In the genomic region with DNA sequence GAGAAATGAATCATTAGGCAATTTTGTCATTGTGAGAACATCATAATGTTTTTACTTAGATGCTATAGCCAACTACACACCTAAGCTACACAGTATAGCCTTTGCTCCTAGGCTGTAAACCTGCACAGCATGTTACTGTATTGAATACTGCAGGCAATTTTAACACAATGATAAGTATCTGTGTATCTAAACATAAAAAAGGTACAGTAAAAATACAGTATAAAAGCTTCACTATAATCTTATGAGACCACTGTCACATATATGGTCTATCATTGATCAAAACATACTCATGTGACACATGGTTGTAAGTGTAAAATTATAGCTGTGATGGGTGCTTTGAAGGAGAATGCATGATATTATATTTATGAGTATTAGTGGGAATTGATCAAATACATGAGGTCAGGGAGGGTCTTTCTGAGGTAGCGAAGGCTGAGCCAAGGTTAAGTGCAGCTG, we compare ENCODE assay signal across 18 cellular contexts. TPM values are rescaled to one million over a fixed set of nuclear protein-coding genes. Genes with fewer than 3 reads are reported as not detected.
DNase-seq lines count a peak whose midpoint lies in the region; ATAC-seq, FAIRE-seq and TF ChIP-seq lines count a peak whose summit lies in the region.
"Had no signal": no experiment of that assay in that cellular context is flagged by ENCODE, and none has a peak within 500 bp of the region (broad histone marks: within the 10 kb centered on the region; RNA-seq: fewer than 3 reads in every experiment).

No MANE protein-coding gene starts in this region.

- H3K27ac ChIP-seq in astrocyte (ENCODE audit: low read depth, low read length): peak overlapping the region; percentile 43
- peak overlapping the region; percentile 98 for H3K27ac ChIP-seq in HepG2 (ENCODE audit: extremely low read length, insufficient read depth, low read length)
- H3K27ac ChIP-seq in left ventricle myocardium inferior (replicated peaks): no peak overlapping the region
- H3K27ac ChIP-seq: BLaER1 had no signal

- H3K4me1 Mint-ChIP-seq in HFFc6 (ENCODE audit: low read depth) (peaks cover 86% of the 10 kb centered on the region), astrocyte (ENCODE audit: low read depth, unreplicated experiment) (peaks cover 19% of the 10 kb centered on the region)
- H3K4me1 Mint-ChIP-seq: CD8-positive, alpha-beta memory T cell had no signal

- FAIRE-seq in astrocyte (lab: Jason Lieb, UNC) (peak; percentile 99), HepG2 (lab: Jason Lieb, UNC) (no peak)

- no peak for TF ChIP-seq RAD21 in HepG2 (CRISPR knock-in tag; IDR thresholded peaks at IDR 0.05)

- no peak for TF ChIP-seq CTCF in HFFc6 (IDR thresholded peaks at IDR 0.05)
- no peak for TF ChIP-seq CTCF in astrocyte (IDR thresholded peaks at IDR 0.05; ENCODE audit: insufficient read depth, low read depth, low read length)
- TF ChIP-seq CTCF in HepG2 (CRISPR knock-in tag; IDR thresholded peaks at IDR 0.05): no peak
- TF ChIP-seq CTCF in GM13977 (IDR thresholded peaks at IDR 0.05; ENCODE audit: extremely low read depth, insufficient read depth, missing control alignments): no peak
- TF ChIP-seq CTCF in left ventricle myocardium inferior (IDR thresholded peaks at IDR 0.05; ENCODE audit: borderline replicate concordance): no peak

- H2AFZ ChIP-seq in astrocyte (ENCODE audit: low read depth, low read length) (no peak overlapping the region), HepG2 (ENCODE audit: low read length) (no peak overlapping the region)

- intact Hi-C loops in HepG2 (cut with micrococcal nuclease; ENCODE audit: unreplicated experiment) (no loop called here), left ventricle myocardium inferior (cut with micrococcal nuclease) (no loop called here)

- H4K20me1 ChIP-seq in astrocyte (ENCODE audit: insufficient read depth, low read length): no peaks in the 10 kb centered on the region
- no peaks in the 10 kb centered on the region for H4K20me1 ChIP-seq in HepG2 (ENCODE audit: insufficient read depth, low read length)
- H4K20me1 ChIP-seq: BLaER1 had no signal

- POLR2A ChIA-PET in HepG2 (lab: Yijun Ruan, JAX): interaction anchor here (0.7 to 13.1 kb wide), 16 partner anchors 9 to 834 kb away, joined by 3 to 400 read pairs (median 6); a partner anchor contains a TSS

- 3% methylated on average over 1 of the region's 1 CpG for WGBS in HepG2 (ENCODE audit: low lambda C conversion rate)

- H3K27me3 ChIP-seq in astrocyte (ENCODE audit: insufficient read depth, low read length) (no peaks in the 10 kb centered on the region), HepG2 (ENCODE audit: control insufficient read depth in 1 of 2, insufficient read depth in 2 of 2, low read length in 2 of 2) (no peaks in the 10 kb centered on the region), skeletal muscle satellite cell (ENCODE audit: control insufficient read depth, insufficient read depth, low read length) (no peaks in the 10 kb centered on the region), left ventricle myocardium inferior (ENCODE audit: low read depth) (no peaks in the 10 kb centered on the region)
- H3K27me3 ChIP-seq: BLaER1 had no signal

- H3K36me3 Mint-ChIP-seq in HFFc6 (ENCODE audit: low read depth) (no peaks in the 10 kb centered on the region), astrocyte (ENCODE audit: low read depth, unreplicated experiment) (no peaks in the 10 kb centered on the region)
- H3K36me3 Mint-ChIP-seq: CD8-positive, alpha-beta memory T cell had no signal

- ATAC-seq in HepG2: peak; percentile 12
- ATAC-seq: HCT116 had no signal

- CTCF ChIA-PET in HepG2 (lab: Yijun Ruan, JAX; ENCODE audit: low intra/inter-chr PET ratio, low total read pairs): interaction anchor here (1.1 to 1.7 kb wide), 2 partner anchors 22 to 30 kb away, joined by 4 to 7 read pairs; a partner anchor contains a TSS

- no peaks in the 10 kb centered on the region; the same call in 1 of the 2 replicates for H3K27me3 Mint-ChIP-seq in HFFc6 (ENCODE audit: insufficient read depth)
- no peaks in the 10 kb centered on the region for H3K27me3 Mint-ChIP-seq in astrocyte (ENCODE audit: low read depth, unreplicated experiment)

- H3K27ac Mint-ChIP-seq in HFFc6 (peak overlapping the region; percentile 27), astrocyte (ENCODE audit: unreplicated experiment) (no peak overlapping the region)
- H3K27ac Mint-ChIP-seq: CD8-positive, alpha-beta memory T cell had no signal

- H3K4me2 ChIP-seq in astrocyte (ENCODE audit: low read length) (peak overlapping the region; percentile 16), HepG2 (ENCODE audit: low read depth, low read length) (peak overlapping the region; percentile 1), skeletal muscle satellite cell (ENCODE audit: low read length) (peak overlapping the region; percentile 42)

- no peak for TF ChIP-seq POLR2A in HepG2 (IDR thresholded peaks at IDR 0.05; ENCODE audit: insufficient read depth in 1 of 2, low read depth in 2 of 2, low read length in 2 of 2)

- H3K79me2 ChIP-seq in astrocyte (ENCODE audit: insufficient read depth, low read length) (no peaks in the 10 kb centered on the region), HepG2 (ENCODE audit: insufficient read depth, low read length) (no peaks in the 10 kb centered on the region)

- H3K9ac ChIP-seq in astrocyte (ENCODE audit: low read length) (peak overlapping the region; percentile 11), HepG2 (ENCODE audit: insufficient read depth, low read depth, low read length) (peak overlapping the region; percentile 46), skeletal muscle satellite cell (ENCODE audit: low read depth, low read length) (peak overlapping the region; percentile 15)
- H3K9ac ChIP-seq: BLaER1 had no signal

- H3K9me3 Mint-ChIP-seq in HFFc6 (no peaks in the 10 kb centered on the region), astrocyte (ENCODE audit: unreplicated experiment) (no peaks in the 10 kb centered on the region)
- H3K9me3 Mint-ChIP-seq: CD8-positive, alpha-beta memory T cell had no signal

- H3K4me3 ChIP-seq in astrocyte (ENCODE audit: insufficient read depth, low read depth, low read length) (no peak overlapping the region), HepG2 (replicated peaks in 1 of 3; ENCODE audit: insufficient read depth in 1 of 3, low read depth in 2 of 3, low read length in 3 of 3) (0 out of 6 replicates have a peak overlapping the region, but pooled peaks of 1 of the 3 experiments have one; percentile 0), skeletal muscle satellite cell (ENCODE audit: low read length) (no peak overlapping the region), left ventricle myocardium inferior (no peak overlapping the region)
- H3K4me3 ChIP-seq: BLaER1 had no signal

- H3K36me3 ChIP-seq in astrocyte (ENCODE audit: insufficient read depth, low read length) (no peaks in the 10 kb centered on the region), HepG2 (replicated peaks in 1 of 2; ENCODE audit: control insufficient read depth in 1 of 2, insufficient read depth in 2 of 2, low read length in 2 of 2) (no peaks in the 10 kb centered on the region), skeletal muscle satellite cell (ENCODE audit: insufficient read depth, low read length) (no peaks in the 10 kb centered on the region), left ventricle myocardium inferior (no peaks in the 10 kb centered on the region)
- H3K36me3 ChIP-seq: BLaER1 had no signal

- TF ChIP-seq EP300 in HepG2 (IDR thresholded peaks at IDR 0.05; ENCODE audit: low read depth in 2 of 2, low read length in 2 of 2) (no peak), HepG2 (CRISPR knock-in tag; IDR thresholded peaks at IDR 0.05; ENCODE audit: borderline replicate concordance) (no peak)

- no peaks in the 10 kb centered on the region for H3K9me3 ChIP-seq in astrocyte (ENCODE audit: insufficient read depth, low read depth, low read length)
- H3K9me3 ChIP-seq in HepG2 (ENCODE audit: low read length): no peaks in the 10 kb centered on the region
- no peaks in the 10 kb centered on the region for H3K9me3 ChIP-seq in skeletal muscle satellite cell (replicated peaks; ENCODE audit: low read length)
- no peaks in the 10 kb centered on the region for H3K9me3 ChIP-seq in left ventricle myocardium inferior (replicated peaks)
- H3K9me3 ChIP-seq: BLaER1 had no signal

- no peak overlapping the region for H3K4me3 Mint-ChIP-seq in HFFc6
- H3K4me3 Mint-ChIP-seq in astrocyte (ENCODE audit: unreplicated experiment): no peak overlapping the region
- H3K4me3 Mint-ChIP-seq: CD8-positive, alpha-beta memory T cell had no signal

- DNase-seq in HFFc6 (no peak), astrocyte (ENCODE audit: low read depth) (no peak), HepG2 (ENCODE audit: low spot score) (no peak), OCI-M1 (lab: John Stamatoyannopoulos, UW) (no peak), NCI-H748 treated with DMSO at 0.1 percent for 48 hours (lab: John Stamatoyannopoulos, UW) (no peak), GM13977 (ENCODE audit: low spot score) (no peak), left ventricle myocardium inferior (no peak)
- DNase-seq: CD8-positive, alpha-beta memory T cell; NCI-H1048; NCI-H146; NCI-H2107; NCI-H345; NCI-H526 treated with DMSO at 0.1 percent for 48 hours; NK-92 treated with Interleukin-12 subunit alpha and Interleukin-12 subunit beta, amount 100 ng/mL, for 24 hours; Right ventricle myocardium superior had no signal

- H3K4me1 ChIP-seq in astrocyte (ENCODE audit: insufficient read depth, low read length) (peaks cover 41% of the 10 kb centered on the region), HepG2 (ENCODE audit: insufficient read depth, low read length) (peaks cover 95% of the 10 kb centered on the region), skeletal muscle satellite cell (ENCODE audit: control insufficient read depth, insufficient read depth, low read length) (peaks cover 74% of the 10 kb centered on the region), left ventricle myocardium inferior (peaks cover 15% of the 10 kb centered on the region)

- no TSS peak for BruUV-seq in HepG2 (replicated peaks; lab: Mats Ljungman, UMichigan)

- in situ Hi-C loops in HepG2 (cut with HindIII; ENCODE audit: extremely low pct_ligation_motif_present, low pct_unique_long_range_greater_than_20kb) (loop anchor here (5.0 kb wide), 1 partner anchor 42 kb away; no protein-coding TSS in a partner anchor), GM13977 (cut with MboI; ENCODE audit: low pct_unique_long_range_greater_than_20kb, low sequenced_read_pairs, unreplicated experiment) (no loop called here)

RNA-seq across cellular contexts. Expression of a gene that starts 29.2 kb away (rescaled TPM):
- total RNA-seq in HFFc6 (2021; fragmentation: NEBNext Ultra II Directional; extraction: Animal tissue kit (Norgen Biotek cat#: 25700)): 100 to 1,000 TPM; 493 to 923 (median 550) TPM
- total RNA-seq in astrocyte: 1,138 and 1,253 TPM in 2 replicates
- 29.6 and 34.7 TPM in 2 replicates for total RNA-seq in HepG2 (2016; rRNA removed; fragmentation: Illumina TruSeq; extraction: Trizol)
- 7.2 and 7.8 TPM in 2 replicates for total RNA-seq in HepG2 (2016; cell fraction: cytosol; rRNA removed; fragmentation: Illumina TruSeq; extraction: Trizol; ENCODE audit: low read depth)
- total RNA-seq in HepG2 (2016; cell fraction: insoluble cytoplasmic fraction; rRNA removed; fragmentation: Illumina TruSeq; extraction: Trizol): 27.0 and 36.5 TPM in 2 replicates
- 29.3 and 34.9 TPM in 2 replicates for total RNA-seq in HepG2 (2016; cell fraction: membrane; rRNA removed; fragmentation: Illumina TruSeq; extraction: Trizol)
- total RNA-seq in HepG2 (2016; cell fraction: nucleus; rRNA removed; fragmentation: Illumina TruSeq; extraction: Trizol): 91.2 and 104 TPM in 2 replicates
- polyA plus RNA-seq in HepG2 (2011; rRNA removed): 316 and 375 TPM in 2 replicates
- 191 and 283 TPM in 2 replicates for polyA plus RNA-seq in HepG2 (2011; cell fraction: cytosol; rRNA removed)
- 458 and 601 TPM in 2 replicates for polyA plus RNA-seq in HepG2 (2011; cell fraction: nucleus; rRNA removed)
- 765 and 789 TPM in 2 replicates for polyA plus RNA-seq in HepG2 (2012)
- polyA plus RNA-seq in HepG2 (2016; cell fraction: cytosol; fragmentation: Illumina TruSeq; extraction: Trizol; ENCODE audit: low read depth): 7.8 and 8.0 TPM in 2 replicates
- polyA plus RNA-seq in HepG2 (2016; cell fraction: insoluble cytoplasmic fraction; fragmentation: Illumina TruSeq; extraction: Trizol; ENCODE audit: low read depth): 36.0 and 46.4 TPM in 2 replicates
- 18.5 and 20.3 TPM in 2 replicates for polyA plus RNA-seq in HepG2 (2016; cell fraction: membrane; fragmentation: Illumina TruSeq; extraction: Trizol; ENCODE audit: low read depth)
- polyA plus RNA-seq in HepG2 (2016; cell fraction: nucleus; fragmentation: Illumina TruSeq; extraction: Trizol; ENCODE audit: insufficient read depth, low read depth): 252 and 258 TPM in 2 replicates
- 0.21 and 276 TPM in 2 replicates for polyA minus RNA-seq in HepG2 (2011; rRNA and poly(A)+ RNA removed; ENCODE audit: low replicate concordance)
- 404 and 475 TPM in 2 replicates for polyA minus RNA-seq in HepG2 (2011; cell fraction: cytosol; rRNA and poly(A)+ RNA removed)
- polyA minus RNA-seq in HepG2 (2011; cell fraction: nucleus; rRNA and poly(A)+ RNA removed): 171 and 228 TPM in 2 replicates
- 11.2 and 18.8 TPM in 2 replicates for total RNA-seq in skeletal muscle satellite cell (2012; rRNA removed)
- total RNA-seq in left ventricle myocardium inferior: 33.0 TPM
- total RNA-seq: CD8-positive, alpha-beta memory T cell had no signal
- polyA plus RNA-seq: CD8-positive, alpha-beta memory T cell had no signal

Comparison
In these comparisons a context has a peak if more than half of its experiments do, and no peak if none do; other contexts are left out.
1. RNA of a gene that starts 29.2 kb away (total RNA-seq): 1,138 to 1,253 TPM in astrocyte and 493 to 923 TPM in HFFc6; 7.2 to 104 TPM in HepG2 and 33.0 TPM in left ventricle myocardium inferior (single experiment); every median in the first group is over 4 times any median in the second.
2. Peak in every context shown above with its lines, with median percentiles within 50 percentile points of each other: H3K4me2 ChIP-seq and H3K9ac ChIP-seq.